In the genomic region with DNA sequence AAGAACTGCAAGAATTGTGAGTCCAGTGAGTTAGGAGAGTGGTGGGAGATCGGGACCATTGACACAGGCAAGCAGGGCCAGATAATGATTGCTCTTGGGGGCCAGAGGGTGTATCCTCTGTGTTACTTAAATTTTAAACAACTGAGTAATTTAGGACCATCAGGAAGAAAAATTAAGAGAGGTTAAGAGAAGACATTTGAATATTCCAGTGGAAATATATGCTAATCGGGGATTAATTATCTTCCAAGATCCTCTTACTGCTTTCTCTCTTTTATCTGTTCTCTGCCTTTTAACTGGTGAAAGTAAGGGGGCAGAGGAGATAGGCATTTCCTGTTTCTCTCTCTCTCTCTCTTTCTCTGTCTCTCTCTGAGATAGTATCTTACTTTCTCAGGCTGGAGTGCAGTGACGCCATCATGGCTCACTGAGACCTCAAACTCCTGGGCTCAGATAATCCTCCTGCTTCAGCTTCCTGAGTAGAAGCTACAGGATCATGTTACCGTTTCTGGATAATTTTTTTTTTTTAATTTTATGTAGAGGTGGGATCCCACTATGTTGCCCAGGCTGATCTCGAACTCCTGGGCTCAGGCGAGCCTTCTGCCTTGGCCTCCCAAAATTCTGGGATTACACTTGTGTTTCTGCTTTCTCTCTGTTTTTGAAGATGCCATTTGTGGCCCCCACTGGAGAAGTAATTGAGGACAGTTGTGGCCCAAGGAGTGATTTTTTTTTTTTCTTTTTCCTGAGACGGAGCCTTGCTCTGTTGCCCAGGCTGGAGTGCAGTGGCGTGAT, we compare ENCODE assay signal across 9 cellular contexts.
DNase-seq lines count a peak whose midpoint lies in the region; ATAC-seq, FAIRE-seq and TF ChIP-seq lines count a peak whose summit lies in the region.
"Had no signal": no experiment of that assay in that cellular context is flagged by ENCODE, and none has a peak within 500 bp of the region (broad histone marks: within the 10 kb centered on the region; RNA-seq: fewer than 3 reads in every experiment).

No MANE protein-coding gene starts in this region.

- no peak overlapping the region for H3K4me3 ChIP-seq in Panc1 (ENCODE audit: low read depth in 2 of 2, low read length in 2 of 2)
- peak overlapping the region; percentile 11; the same call in 1 of the 2 replicates for H3K4me3 ChIP-seq in K562
- H3K4me3 ChIP-seq in retinal pigment epithelial cell (ENCODE audit: low read length) = no peak overlapping the region
- no peak overlapping the region for H3K4me3 ChIP-seq in pancreas

- POLR2A ChIA-PET in Panc1 (lab: Charles Lee) (no interaction called here), K562 (lab: Yijun Ruan, JAX) (interaction anchor here (0.7 to 1.2 kb wide), 4 partner anchors 8 to 835 kb away, joined by 3 to 5 read pairs (median 4); partner anchors contain the start of gene SLC4A8)

- intact Hi-C loops in Panc1 (cut with micrococcal nuclease; ENCODE audit: unreplicated experiment) = no loop called here
- intact Hi-C loops in K562 (cut with micrococcal nuclease) = loop anchor here (5.0 kb wide), 1 partner anchor 47 kb away; no protein-coding TSS in a partner anchor
- intact Hi-C loops in pancreas (cut with DNase I) = no loop called here

- TF ChIP-seq CTCF in Panc1 (IDR thresholded peaks at IDR 0.05) = no peak
- peak in 1 of 3 experiments; percentile 19; a peak in 1 of 6 replicates for TF ChIP-seq CTCF in K562 (IDR thresholded peaks at IDR 0.05 in 2 of 3, conservative IDR thresholded peaks at IDR 0.05 in 1 of 3; ENCODE audit: insufficient read depth in 2 of 3, low read depth in 1 of 3, low read length in 3 of 3)
- TF ChIP-seq CTCF in retinal pigment epithelial cell (conservative IDR thresholded peaks at IDR 0.05; ENCODE audit: low read depth, low read length) = no peak
- TF ChIP-seq CTCF in pancreas (IDR thresholded peaks at IDR 0.05) = no peak

- DNase-seq in H54 (ENCODE audit: insufficient read length, low spot score) (peak; percentile 41), Panc1 (ENCODE audit: low read depth, low spot score) (no peak), K562 (ENCODE audit: extremely low read depth in 1 of 4, low spot score in 3 of 4) (peak in 2 of 4 experiments; percentile 75 to 92), retinal pigment epithelial cell (ENCODE audit: low read depth) (peak; percentile 69), pancreas (no peak), Ammon's horn (ENCODE audit: low spot score) (no peak)
- DNase-seq: retina had no signal

- peaks cover 11% of the 10 kb centered on the region for H3K4me1 ChIP-seq in Panc1 (ENCODE audit: control insufficient read depth, insufficient read depth, low read length)
- H3K4me1 ChIP-seq in K562 (replicated peaks in 1 of 2; ENCODE audit: control insufficient read depth in 2 of 2, insufficient read depth in 2 of 2, low read length in 2 of 2) = peaks cover 7 to 14% of the 10 kb centered on the region in 2 experiments; a peak in 4 of 5 replicates
- no peaks in the 10 kb centered on the region for H3K4me1 ChIP-seq in pancreas

- no peaks in the 10 kb centered on the region for H3K9me3 ChIP-seq in Panc1 (ENCODE audit: control insufficient read depth, insufficient read depth, low read depth, low read length)
- H3K9me3 ChIP-seq in K562 (replicated peaks; ENCODE audit: control insufficient read depth, insufficient read depth, low read depth, low read length) = no peaks in the 10 kb centered on the region
- H3K9me3 ChIP-seq in pancreas = peaks cover 0 to 3% (median 0%) of the 10 kb centered on the region in 4 donors

- ATAC-seq in Panc1 (peak; percentile 69), K562 (peak; percentile 95), GM18498 (IDR thresholded peaks at IDR 0.05; ENCODE audit: unreplicated experiment) (no peak), pancreas (no peak), GM18870 (IDR thresholded peaks at IDR 0.05; ENCODE audit: unreplicated experiment) (no peak)

- TF ChIP-seq RAD21 in K562 (CRISPR knock-in tag; conservative IDR thresholded peaks at IDR 0.05 in 1 of 2, IDR thresholded peaks at IDR 0.05 in 1 of 2) = 0 out of 4 replicates have a peak, but pooled peaks have one; percentile 17 to 18

- peak overlapping the region; percentile 81 for H2AFZ ChIP-seq in K562 (ENCODE audit: low read depth, low read length)

- CTCF ChIA-PET in Panc1 (lab: Charles Lee) (no interaction called here), K562 (lab: Yijun Ruan, JAX; ENCODE audit: low intra/inter-chr PET ratio) (no interaction called here)

- in situ Hi-C loops in Panc1 (cut with HindIII; ENCODE audit: low pct_unique_long_range_greater_than_20kb, low sequenced_read_pairs) (no loop called here), K562 (cut with MboI) (no loop called here)

- FAIRE-seq in H54 (lab: Jason Lieb, UNC) = peak; percentile 96
- FAIRE-seq in K562 (lab: Jason Lieb, UNC) = peak; percentile 96
- FAIRE-seq in pancreas (lab: Jason Lieb, UNC) = no peak

- BruUV-seq in Panc1 (replicated peaks; lab: Mats Ljungman, UMichigan) (no TSS peak), K562 (replicated peaks; lab: Mats Ljungman, UMichigan) (no TSS peak)

- H3K36me3 ChIP-seq in Panc1 (ENCODE audit: control insufficient read depth, insufficient read depth, low read length) (no peaks in the 10 kb centered on the region), K562 (ENCODE audit: control insufficient read depth, insufficient read depth, low read length) (no peaks in the 10 kb centered on the region; the same call in 2 of the 3 replicates), pancreas (no peaks in the 10 kb centered on the region)

- peak; percentile 92 for TF ChIP-seq EP300 in K562 (IDR thresholded peaks at IDR 0.05; ENCODE audit: low read length)

- H3K79me2 ChIP-seq in K562 (ENCODE audit: control insufficient read depth, insufficient read depth, low read length) = peaks cover 49% of the 10 kb centered on the region

- no peaks in the 10 kb centered on the region for H4K20me1 ChIP-seq in K562 (replicated peaks; ENCODE audit: control insufficient read depth, insufficient read depth, low read length)

- TF ChIP-seq POLR2A in H54 (IDR thresholded peaks at IDR 0.05; ENCODE audit: low read depth, low read length) (no peak), K562 (conservative IDR thresholded peaks at IDR 0.05) (no peak)

- no peaks in the 10 kb centered on the region for H3K9me1 ChIP-seq in K562 (ENCODE audit: control insufficient read depth, insufficient read depth, low read length)

- peak overlapping the region; percentile 79 for H3K4me2 ChIP-seq in K562 (ENCODE audit: insufficient read depth, low read length)

- H3K27me3 ChIP-seq in Panc1 (ENCODE audit: control insufficient read depth, insufficient read depth, low read length) (no peaks in the 10 kb centered on the region), K562 (ENCODE audit: control insufficient read depth in 2 of 2, insufficient read depth in 2 of 2, low read length in 2 of 2) (no peaks in the 10 kb centered on the region), pancreas (no peaks in the 10 kb centered on the region)

- H3K27ac ChIP-seq in Panc1 (ENCODE audit: low read length) (no peak overlapping the region), K562 (ENCODE audit: extremely low read depth, low read depth, low read length) (peak overlapping the region; percentile 98), pancreas (no peak overlapping the region)

- peak overlapping the region; percentile 46 to 80; a peak in 3 of 4 replicates for H3K9ac ChIP-seq in K562 (ENCODE audit: insufficient read depth in 1 of 2, low read depth in 2 of 2, low read length in 2 of 2)

- 15% methylated on average over 8 of the region's 8 CpGs for WGBS in K562 (ENCODE audit: insufficient coverage, low coverage, missing lambda C conversion rate)
- WGBS in pancreas, 2 donors = 92 to 93% methylated on average over 8 of the region's 8 CpGs

TF ChIP-seq in K562, 482 proteins besides CTCF, POLR2A, EP300 and RAD21 (continues in another document):
- TF ChIP-seq TEAD1 (CRISPR knock-in tag; IDR thresholded peaks at IDR 0.05) (peak in 1 of 2 experiments; percentile 90; a peak in 2 of 4 replicates), MTA3 (IDR thresholded peaks at IDR 0.05; ENCODE audit: borderline replicate concordance) (peak; percentile 91), RBM25 (IDR thresholded peaks at IDR 0.05; ENCODE audit: low read depth, low read length, severe bottlenecking) (peak; percentile 51), CREB1 (IDR thresholded peaks at IDR 0.05) (peak; percentile 72; the same call in 1 of the 2 replicates), CREB1 (CRISPR knock-in tag; IDR thresholded peaks at IDR 0.05) (peak; percentile 66), CTBP1 (IDR thresholded peaks at IDR 0.05; ENCODE audit: borderline replicate concordance) (peak; percentile 74; the same call in 1 of the 2 replicates), NFRKB (IDR thresholded peaks at IDR 0.05; ENCODE audit: low read depth) (0 out of 2 replicates have a peak, but pooled peaks have one; percentile 62), ZNF184 (CRISPR knock-in tag; IDR thresholded peaks at IDR 0.05) (no peak), BCOR (IDR thresholded peaks at IDR 0.05) (peak; percentile 87), SPI1 (IDR thresholded peaks at IDR 0.05; ENCODE audit: borderline replicate concordance, low read depth, low read length) (peak; percentile 74), MTA1 (IDR thresholded peaks at IDR 0.05; ENCODE audit: borderline replicate concordance) (peak; percentile 92), NRF1 (conservative IDR thresholded peaks at IDR 0.05 in 1 of 2, IDR thresholded peaks at IDR 0.05 in 1 of 2) (peak in 1 of 2 experiments; percentile 17; a peak in 2 of 4 replicates), SMAD3 (CRISPR knock-in tag; conservative IDR thresholded peaks at IDR 0.05) (0 out of 2 replicates have a peak, but pooled peaks have one; percentile 58)

Comparison
In these comparisons a context has a peak if more than half of its experiments do, and no peak if none do; other contexts are left out.
1. DNase-seq: peak in H54 (single experiment) and retinal pigment epithelial cell (single experiment); none in Panc1 (single experiment), pancreas (0 of 6) and Ammon's horn (single experiment).
2. ATAC-seq: peak in Panc1 (single experiment) and K562 (single experiment); none in GM18498 (single experiment), pancreas (0 of 4) and GM18870 (single experiment).